ENCODE assay signal across 1 cellular context in the genomic region with DNA sequence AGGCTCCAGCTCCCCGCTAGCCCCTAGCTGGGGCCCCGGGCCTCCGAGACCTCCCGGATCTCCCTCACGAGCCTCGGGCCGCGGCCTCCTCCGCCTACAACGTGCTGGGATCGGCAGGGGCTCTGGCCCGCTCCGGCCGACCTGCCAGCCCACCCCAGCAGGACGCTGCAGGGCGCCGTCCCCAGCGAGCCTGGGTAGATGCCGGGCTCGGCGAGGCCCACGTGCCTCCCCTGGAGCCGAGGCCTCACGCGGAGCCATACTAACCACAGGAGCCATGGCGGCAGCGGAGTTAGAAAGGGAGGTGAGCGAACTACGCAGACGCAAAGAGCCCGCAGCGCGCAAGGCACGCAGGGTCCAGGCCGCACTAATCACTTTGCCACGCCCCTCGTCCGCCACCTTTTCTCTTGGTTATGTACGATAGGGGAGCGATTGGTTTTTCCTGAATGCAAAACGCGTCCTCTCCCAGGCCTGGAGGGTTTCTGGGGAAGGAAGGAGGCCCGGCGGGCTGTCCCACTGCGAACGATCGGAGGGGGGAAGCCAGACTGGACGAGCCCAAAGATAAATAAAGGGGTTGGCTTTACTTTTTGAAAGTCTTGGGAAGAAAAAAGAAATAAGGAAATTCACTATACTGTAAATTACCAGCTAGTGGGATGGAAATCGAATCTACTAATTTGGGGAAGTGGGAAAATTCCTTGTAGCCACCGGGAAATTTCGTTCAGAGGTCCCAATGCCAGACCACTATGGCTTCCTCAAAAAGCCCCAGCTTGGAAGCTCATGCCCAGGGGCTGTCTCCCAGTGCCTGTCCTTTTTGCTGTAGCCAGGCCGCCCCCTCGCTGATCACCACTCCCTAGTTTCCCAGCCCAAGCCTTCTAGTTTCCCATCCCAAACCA.
A peak's percentile ranks its signal among the peaks of the same experiment; 100 is the strongest.
TF ChIP-seq lines count a peak whose summit lies in the region.

A gene (minus strand): TSS at position 298 of the 890 bp plus-strand sequence. CDS start 22 bp downstream, at position 276.

TF ChIP-seq in K562, 482 proteins besides CTCF, POLR2A, EP300 and RAD21 (continued from another document and continues in another):
- TF ChIP-seq, protein P1, sequence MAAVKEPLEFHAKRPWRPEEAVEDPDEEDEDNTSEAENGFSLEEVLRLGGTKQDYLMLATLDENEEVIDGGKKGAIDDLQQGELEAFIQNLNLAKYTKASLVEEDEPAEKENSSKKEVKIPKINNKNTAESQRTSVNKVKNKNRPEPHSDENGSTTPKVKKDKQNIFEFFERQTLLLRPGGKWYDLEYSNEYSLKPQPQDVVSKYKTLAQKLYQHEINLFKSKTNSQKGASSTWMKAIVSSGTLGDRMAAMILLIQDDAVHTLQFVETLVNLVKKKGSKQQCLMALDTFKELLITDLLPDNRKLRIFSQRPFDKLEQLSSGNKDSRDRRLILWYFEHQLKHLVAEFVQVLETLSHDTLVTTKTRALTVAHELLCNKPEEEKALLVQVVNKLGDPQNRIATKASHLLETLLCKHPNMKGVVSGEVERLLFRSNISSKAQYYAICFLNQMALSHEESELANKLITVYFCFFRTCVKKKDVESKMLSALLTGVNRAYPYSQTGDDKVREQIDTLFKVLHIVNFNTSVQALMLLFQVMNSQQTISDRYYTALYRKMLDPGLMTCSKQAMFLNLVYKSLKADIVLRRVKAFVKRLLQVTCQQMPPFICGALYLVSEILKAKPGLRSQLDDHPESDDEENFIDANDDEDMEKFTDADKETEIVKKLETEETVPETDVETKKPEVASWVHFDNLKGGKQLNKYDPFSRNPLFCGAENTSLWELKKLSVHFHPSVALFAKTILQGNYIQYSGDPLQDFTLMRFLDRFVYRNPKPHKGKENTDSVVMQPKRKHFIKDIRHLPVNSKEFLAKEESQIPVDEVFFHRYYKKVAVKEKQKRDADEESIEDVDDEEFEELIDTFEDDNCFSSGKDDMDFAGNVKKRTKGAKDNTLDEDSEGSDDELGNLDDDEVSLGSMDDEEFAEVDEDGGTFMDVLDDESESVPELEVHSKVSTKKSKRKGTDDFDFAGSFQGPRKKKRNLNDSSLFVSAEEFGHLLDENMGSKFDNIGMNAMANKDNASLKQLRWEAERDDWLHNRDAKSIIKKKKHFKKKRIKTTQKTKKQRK (IDR thresholded peaks at IDR 0.05; ENCODE audit: borderline replicate concordance, low read depth, low read length) = no peak; the same call in 1 of the 2 replicates
- TF ChIP-seq HCFC1 (IDR thresholded peaks at IDR 0.05; ENCODE audit: low read depth, low read length) = peak; percentile 83
- TF ChIP-seq DMBX1 (CRISPR knock-in tag; IDR thresholded peaks at IDR 0.05; ENCODE audit: borderline replicate concordance) = peak; percentile 21; the same call in 1 of the 2 replicates
- no peak for TF ChIP-seq ZNF274 (IDR thresholded peaks at IDR 0.05; ENCODE audit: borderline replicate concordance, low read depth, low read length)
- no peak for TF ChIP-seq PHB (CRISPR knock-in tag; IDR thresholded peaks at IDR 0.05)
- TF ChIP-seq BDP1 (IDR thresholded peaks at IDR 0.05; ENCODE audit: insufficient read depth, insufficient read length) = no peak
- TF ChIP-seq MTA1 (IDR thresholded peaks at IDR 0.05; ENCODE audit: borderline replicate concordance) = 0 out of 2 replicates have a peak, but pooled peaks have one; percentile 5
- no peak for TF ChIP-seq HDAC2 (IDR thresholded peaks at IDR 0.05)
- TF ChIP-seq HNRNPLL (IDR thresholded peaks at IDR 0.05; ENCODE audit: low read depth, low read length, poor library complexity, severe bottlenecking) = peak; percentile 100
- TF ChIP-seq, protein P2, sequence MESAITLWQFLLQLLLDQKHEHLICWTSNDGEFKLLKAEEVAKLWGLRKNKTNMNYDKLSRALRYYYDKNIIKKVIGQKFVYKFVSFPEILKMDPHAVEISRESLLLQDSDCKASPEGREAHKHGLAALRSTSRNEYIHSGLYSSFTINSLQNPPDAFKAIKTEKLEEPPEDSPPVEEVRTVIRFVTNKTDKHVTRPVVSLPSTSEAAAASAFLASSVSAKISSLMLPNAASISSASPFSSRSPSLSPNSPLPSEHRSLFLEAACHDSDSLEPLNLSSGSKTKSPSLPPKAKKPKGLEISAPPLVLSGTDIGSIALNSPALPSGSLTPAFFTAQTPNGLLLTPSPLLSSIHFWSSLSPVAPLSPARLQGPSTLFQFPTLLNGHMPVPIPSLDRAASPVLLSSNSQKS (CRISPR knock-in tag; IDR thresholded peaks at IDR 0.05) = no peak
- TF ChIP-seq CREB1 (IDR thresholded peaks at IDR 0.05) = peak; percentile 76
- TF ChIP-seq CREB1 (CRISPR knock-in tag; IDR thresholded peaks at IDR 0.05) = peak; percentile 82
- peak; percentile 67 for TF ChIP-seq ZKSCAN1 (IDR thresholded peaks at IDR 0.05; ENCODE audit: low read depth, low read length)
- TF ChIP-seq CBFA2T3 (IDR thresholded peaks at IDR 0.05) = no peak; the same call in 1 of the 2 replicates
- TF ChIP-seq, protein P3, sequence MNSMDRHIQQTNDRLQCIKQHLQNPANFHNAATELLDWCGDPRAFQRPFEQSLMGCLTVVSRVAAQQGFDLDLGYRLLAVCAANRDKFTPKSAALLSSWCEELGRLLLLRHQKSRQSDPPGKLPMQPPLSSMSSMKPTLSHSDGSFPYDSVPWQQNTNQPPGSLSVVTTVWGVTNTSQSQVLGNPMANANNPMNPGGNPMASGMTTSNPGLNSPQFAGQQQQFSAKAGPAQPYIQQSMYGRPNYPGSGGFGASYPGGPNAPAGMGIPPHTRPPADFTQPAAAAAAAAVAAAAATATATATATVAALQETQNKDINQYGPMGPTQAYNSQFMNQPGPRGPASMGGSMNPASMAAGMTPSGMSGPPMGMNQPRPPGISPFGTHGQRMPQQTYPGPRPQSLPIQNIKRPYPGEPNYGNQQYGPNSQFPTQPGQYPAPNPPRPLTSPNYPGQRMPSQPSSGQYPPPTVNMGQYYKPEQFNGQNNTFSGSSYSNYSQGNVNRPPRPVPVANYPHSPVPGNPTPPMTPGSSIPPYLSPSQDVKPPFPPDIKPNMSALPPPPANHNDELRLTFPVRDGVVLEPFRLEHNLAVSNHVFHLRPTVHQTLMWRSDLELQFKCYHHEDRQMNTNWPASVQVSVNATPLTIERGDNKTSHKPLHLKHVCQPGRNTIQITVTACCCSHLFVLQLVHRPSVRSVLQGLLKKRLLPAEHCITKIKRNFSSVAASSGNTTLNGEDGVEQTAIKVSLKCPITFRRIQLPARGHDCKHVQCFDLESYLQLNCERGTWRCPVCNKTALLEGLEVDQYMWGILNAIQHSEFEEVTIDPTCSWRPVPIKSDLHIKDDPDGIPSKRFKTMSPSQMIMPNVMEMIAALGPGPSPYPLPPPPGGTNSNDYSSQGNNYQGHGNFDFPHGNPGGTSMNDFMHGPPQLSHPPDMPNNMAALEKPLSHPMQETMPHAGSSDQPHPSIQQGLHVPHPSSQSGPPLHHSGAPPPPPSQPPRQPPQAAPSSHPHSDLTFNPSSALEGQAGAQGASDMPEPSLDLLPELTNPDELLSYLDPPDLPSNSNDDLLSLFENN (IDR thresholded peaks at IDR 0.05; ENCODE audit: low read depth in 2 of 2, low read length in 2 of 2) = peak; percentile 38 to 100; a peak in 3 of 4 replicates
- no peak for TF ChIP-seq SETDB1 (IDR thresholded peaks at IDR 0.05; ENCODE audit: low read length)
- TF ChIP-seq ZBED1 (IDR thresholded peaks at IDR 0.05) = peak; percentile 51; the same call in 1 of the 2 replicates
- TF ChIP-seq MIER1 (IDR thresholded peaks at IDR 0.05; ENCODE audit: low read depth) = peak; percentile 60; the same call in 1 of the 2 replicates
- peak; percentile 51 for TF ChIP-seq CCNT2 (IDR thresholded peaks at IDR 0.05; ENCODE audit: borderline replicate concordance, extremely low read depth, insufficient read length, low read depth, low read length)
- TF ChIP-seq, protein P4, sequence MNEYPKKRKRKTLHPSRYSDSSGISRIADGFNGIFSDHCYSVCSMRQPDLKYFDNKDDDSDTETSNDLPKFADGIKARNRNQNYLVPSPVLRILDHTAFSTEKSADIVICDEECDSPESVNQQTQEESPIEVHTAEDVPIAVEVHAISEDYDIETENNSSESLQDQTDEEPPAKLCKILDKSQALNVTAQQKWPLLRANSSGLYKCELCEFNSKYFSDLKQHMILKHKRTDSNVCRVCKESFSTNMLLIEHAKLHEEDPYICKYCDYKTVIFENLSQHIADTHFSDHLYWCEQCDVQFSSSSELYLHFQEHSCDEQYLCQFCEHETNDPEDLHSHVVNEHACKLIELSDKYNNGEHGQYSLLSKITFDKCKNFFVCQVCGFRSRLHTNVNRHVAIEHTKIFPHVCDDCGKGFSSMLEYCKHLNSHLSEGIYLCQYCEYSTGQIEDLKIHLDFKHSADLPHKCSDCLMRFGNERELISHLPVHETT (CRISPR knock-in tag; conservative IDR thresholded peaks at IDR 0.05 in 1 of 2, IDR thresholded peaks at IDR 0.05 in 1 of 2) = peak in 1 of 2 experiments; percentile 82; a peak in 2 of 4 replicates
- TF ChIP-seq, protein P5, sequence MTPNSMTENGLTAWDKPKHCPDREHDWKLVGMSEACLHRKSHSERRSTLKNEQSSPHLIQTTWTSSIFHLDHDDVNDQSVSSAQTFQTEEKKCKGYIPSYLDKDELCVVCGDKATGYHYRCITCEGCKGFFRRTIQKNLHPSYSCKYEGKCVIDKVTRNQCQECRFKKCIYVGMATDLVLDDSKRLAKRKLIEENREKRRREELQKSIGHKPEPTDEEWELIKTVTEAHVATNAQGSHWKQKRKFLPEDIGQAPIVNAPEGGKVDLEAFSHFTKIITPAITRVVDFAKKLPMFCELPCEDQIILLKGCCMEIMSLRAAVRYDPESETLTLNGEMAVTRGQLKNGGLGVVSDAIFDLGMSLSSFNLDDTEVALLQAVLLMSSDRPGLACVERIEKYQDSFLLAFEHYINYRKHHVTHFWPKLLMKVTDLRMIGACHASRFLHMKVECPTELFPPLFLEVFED (CRISPR knock-in tag; conservative IDR thresholded peaks at IDR 0.05) = no peak
- no peak for TF ChIP-seq SMAD2 (IDR thresholded peaks at IDR 0.05; ENCODE audit: low read depth, low read length)
- TF ChIP-seq FOXA1 (IDR thresholded peaks at IDR 0.05; ENCODE audit: borderline replicate concordance) = no peak
- TF ChIP-seq ZSCAN32 (CRISPR knock-in tag; IDR thresholded peaks at IDR 0.05) = no peak
- no peak for TF ChIP-seq HDAC8 (tag; IDR thresholded peaks at IDR 0.05)
- TF ChIP-seq YY1 (IDR thresholded peaks at IDR 0.05; ENCODE audit: borderline replicate concordance in 1 of 3, control insufficient read depth in 1 of 3, extremely low read depth in 1 of 3, insufficient read depth in 3 of 3, insufficient read length in 1 of 3, insufficient replicate concordance in 2 of 3, low read depth in 1 of 3, low read length in 2 of 3) = peak; percentile 83 to 96 (median 93)
- TF ChIP-seq, protein P6, sequence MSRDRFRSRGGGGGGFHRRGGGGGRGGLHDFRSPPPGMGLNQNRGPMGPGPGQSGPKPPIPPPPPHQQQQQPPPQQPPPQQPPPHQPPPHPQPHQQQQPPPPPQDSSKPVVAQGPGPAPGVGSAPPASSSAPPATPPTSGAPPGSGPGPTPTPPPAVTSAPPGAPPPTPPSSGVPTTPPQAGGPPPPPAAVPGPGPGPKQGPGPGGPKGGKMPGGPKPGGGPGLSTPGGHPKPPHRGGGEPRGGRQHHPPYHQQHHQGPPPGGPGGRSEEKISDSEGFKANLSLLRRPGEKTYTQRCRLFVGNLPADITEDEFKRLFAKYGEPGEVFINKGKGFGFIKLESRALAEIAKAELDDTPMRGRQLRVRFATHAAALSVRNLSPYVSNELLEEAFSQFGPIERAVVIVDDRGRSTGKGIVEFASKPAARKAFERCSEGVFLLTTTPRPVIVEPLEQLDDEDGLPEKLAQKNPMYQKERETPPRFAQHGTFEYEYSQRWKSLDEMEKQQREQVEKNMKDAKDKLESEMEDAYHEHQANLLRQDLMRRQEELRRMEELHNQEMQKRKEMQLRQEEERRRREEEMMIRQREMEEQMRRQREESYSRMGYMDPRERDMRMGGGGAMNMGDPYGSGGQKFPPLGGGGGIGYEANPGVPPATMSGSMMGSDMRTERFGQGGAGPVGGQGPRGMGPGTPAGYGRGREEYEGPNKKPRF (IDR thresholded peaks at IDR 0.05; ENCODE audit: low read depth, low read length) = no peak
- TF ChIP-seq SMARCA4 (IDR thresholded peaks at IDR 0.05) = no peak; the same call in 1 of the 2 replicates
- TF ChIP-seq FOXJ2 (tag; IDR thresholded peaks at IDR 0.05) = peak; percentile 84
- no peak for TF ChIP-seq ZNF589 (CRISPR knock-in tag; IDR thresholded peaks at IDR 0.05; ENCODE audit: low read depth)
